19 cellular contexts compared by ENCODE assay signal in genomic region chr2:240593703-240594451, GRCh38. TPM values are rescaled to one million over a fixed set of nuclear protein-coding genes. Genes with fewer than 3 reads are reported as not detected.
A peak's percentile ranks its signal among the peaks of the same experiment; 100 is the strongest.
DNase-seq lines count a peak whose midpoint lies in the region; ATAC-seq and TF ChIP-seq lines count a peak whose summit lies in the region.
"Had no signal": no experiment of that assay in that cellular context is flagged by ENCODE, and none has a peak within 500 bp of the region (broad histone marks: within the 10 kb centered on the region; RNA-seq: fewer than 3 reads in every experiment).

No MANE protein-coding gene starts in this region.

- DNase-seq in Peyer's patch (peak in 2 of 3 donors; percentile 37 to 42), heart right ventricle (peak; percentile 57 to 75), osteoblast (ENCODE audit: insufficient read length, low spot score, missing footprints) (peak; percentile 53), erythroblast (lab: John Stamatoyannopoulos, UW) (no peak), dermis blood vessel endothelial cell (no peak), RPMI8226 (no peak)
- DNase-seq: activated CD4-positive, alpha-beta memory T cell treated with anti-CD3 and anti-CD28 coated beads, Interleukin-2, amount 10 ng/mL, durations not matched to agents 7 days and 5 days; MM.1S; NCI-H510A treated with DMSO at 0.1 percent for 48 hours; retina; SHP77 treated with DMSO at 0.1 percent for 48 hours; stomach had no signal

- no peak overlapping the region for H3K4me3 ChIP-seq in BLaER1
- H3K4me3 ChIP-seq in Peyer's patch = no peak overlapping the region
- H3K4me3 ChIP-seq in heart right ventricle = no peak overlapping the region
- no peak overlapping the region for H3K4me3 ChIP-seq in osteoblast (ENCODE audit: insufficient read depth, low read length)
- H3K4me3 ChIP-seq: GM23338, neural progenitor cell, stomach, vagina had no signal

- no peak overlapping the region for H3K4me2 ChIP-seq in BLaER1
- no peak overlapping the region for H3K4me2 ChIP-seq in osteoblast (ENCODE audit: insufficient read depth, low read length)
- H3K4me2 ChIP-seq: GM23338, neural progenitor cell had no signal

- no peak overlapping the region for H3K9ac ChIP-seq in BLaER1
- H3K9ac ChIP-seq: neural progenitor cell had no signal

- H3K27ac ChIP-seq in BLaER1 (0 out of 2 replicates have a peak overlapping the region, but pooled peaks have one; percentile 2), Peyer's patch (no peak overlapping the region), heart right ventricle (peak overlapping the region in 7 of 10 donors; percentile 41 to 79 (median 67)), osteoblast (ENCODE audit: low read depth, low read length) (no peak overlapping the region)
- H3K27ac ChIP-seq: neural progenitor cell, stomach, vagina had no signal

- H3K9me3 ChIP-seq in BLaER1 (no peaks in the 10 kb centered on the region), Peyer's patch (no peaks in the 10 kb centered on the region), heart right ventricle (no peaks in the 10 kb centered on the region), osteoblast (ENCODE audit: low read depth, low read length) (no peaks in the 10 kb centered on the region)
- H3K9me3 ChIP-seq: stomach, vagina had no signal

- H4K20me1 ChIP-seq in BLaER1 (peaks cover 100% of the 10 kb centered on the region), osteoblast (ENCODE audit: insufficient read depth, low read length) (peaks cover 30% of the 10 kb centered on the region)

- H3K27me3 ChIP-seq in BLaER1 (no peaks in the 10 kb centered on the region), Peyer's patch (no peaks in the 10 kb centered on the region), heart right ventricle (no peaks in the 10 kb centered on the region), osteoblast (ENCODE audit: insufficient read depth, low read length) (no peaks in the 10 kb centered on the region)
- H3K27me3 ChIP-seq: neural progenitor cell, stomach, vagina had no signal

- H3K36me3 ChIP-seq in BLaER1 (peaks cover 100% of the 10 kb centered on the region), Peyer's patch (peaks cover 0 to 73% (median 0%) of the 10 kb centered on the region in 3 donors), heart right ventricle (peaks cover 0 to 91% (median 11%) of the 10 kb centered on the region in 9 donors), osteoblast (ENCODE audit: insufficient read depth, low read length) (peaks cover 6% of the 10 kb centered on the region)
- H3K36me3 ChIP-seq: neural progenitor cell had no signal

- H3K79me2 ChIP-seq in osteoblast (ENCODE audit: insufficient read depth, low read length) = peaks cover 47% of the 10 kb centered on the region

- intact Hi-C loops in heart right ventricle (cut with DNase I) = no loop called here

- H3K4me1 ChIP-seq in BLaER1 = peaks cover 33% of the 10 kb centered on the region
- H3K4me1 ChIP-seq in Peyer's patch = no peaks in the 10 kb centered on the region
- H3K4me1 ChIP-seq in heart right ventricle = peaks cover 3 to 51% (median 27%) of the 10 kb centered on the region in 9 donors
- H3K4me1 ChIP-seq in osteoblast (ENCODE audit: insufficient read depth, low read length) = peaks cover 6% of the 10 kb centered on the region
- H3K4me1 ChIP-seq: neural progenitor cell had no signal

- H2AFZ ChIP-seq in osteoblast (ENCODE audit: low read length) = no peak overlapping the region
- H2AFZ ChIP-seq: GM23338, neural progenitor cell had no signal

- TF ChIP-seq POLR2A in Peyer's patch (IDR thresholded peaks at IDR 0.05) = no peak
- TF ChIP-seq POLR2A in erythroblast (IDR thresholded peaks at IDR 0.05; ENCODE audit: low read length) = no peak

- WGBS in heart right ventricle, 2 donors = 54 to 70% methylated on average over 19 of the region's 19 CpGs

- ATAC-seq in heart right ventricle (peak; percentile 38 to 74 (median 54)), HG03571 (IDR thresholded peaks at IDR 0.05; ENCODE audit: unreplicated experiment) (no peak)
- ATAC-seq: T-cell had no signal

- TF ChIP-seq CTCF in Peyer's patch (IDR thresholded peaks at IDR 0.05) (no peak), heart right ventricle (IDR thresholded peaks at IDR 0.05) (no peak), osteoblast (IDR thresholded peaks at IDR 0.05; ENCODE audit: extremely low read depth, low read depth, low read length) (no peak)

RNA-seq across cellular contexts. Expression of gene CAPN10, which starts 7.3 kb away (rescaled TPM):
- 10 to 100 TPM; 48.3 to 96.4 (median 78.9) TPM for total RNA-seq in Peyer's patch
- 10 to 100 TPM; 16.8 to 73.8 (median 21.0) TPM for total RNA-seq in heart right ventricle
- polyA plus RNA-seq in heart right ventricle = 10 to 100 TPM; 19.1 to 89.5 TPM
- total RNA-seq in osteoblast = 21.0 and 22.1 TPM in 2 replicates
- 31.0 and 40.8 TPM in 2 replicates for total RNA-seq in dermis blood vessel endothelial cell

RNA-seq across cellular contexts. Expression of gene RNPEPL1, which starts 25.6 kb away (rescaled TPM):
- total RNA-seq in Peyer's patch (100 to 1,000 TPM in 3 of 4 donors, 10 to 100 TPM in 1; 85.0 to 175 (median 154) TPM), heart right ventricle (100 to 1,000 TPM in 2 of 10 donors, 10 to 100 TPM in 8; 62.8 to 116 (median 73.3) TPM), osteoblast (13.0 and 14.7 TPM in 2 replicates), dermis blood vessel endothelial cell (42.5 and 117 TPM in 2 replicates)
- polyA plus RNA-seq in heart right ventricle = 100 to 1,000 TPM in 1 of 2 donors, 10 to 100 TPM in 1; 76.7 to 247 TPM

RNA-seq across cellular contexts. Expression of gene GPR35, which starts 31.4 kb away (rescaled TPM):
- total RNA-seq in Peyer's patch (100 to 1,000 TPM in 3 of 4 donors, 10 to 100 TPM in 1; 61.1 to 341 (median 261) TPM), heart right ventricle (1 to 10 TPM in 4 of 10 donors, under 1 TPM in 6; 0.40 to 2.1 (median 0.86) TPM), osteoblast (1.1 and 1.5 TPM in 2 replicates), dermis blood vessel endothelial cell (0.33 and 0.85 TPM in 2 replicates)
- polyA plus RNA-seq in heart right ventricle = 1 to 10 TPM; 1.4 to 5.2 TPM
- total RNA-seq: GM23338 had no signal
- polyA plus RNA-seq: GM23338, IgD-negative memory B cell had no signal

RNA-seq across cellular contexts. Expression of gene DUSP28, which starts 33.7 kb away (rescaled TPM):
- total RNA-seq in Peyer's patch = 10 to 100 TPM in 1 of 4 donors, 1 to 10 TPM in 3; 4.2 to 10.1 (median 7.1) TPM
- 10 to 100 TPM; 10.6 to 22.1 (median 15.4) TPM for total RNA-seq in heart right ventricle
- 1 to 10 TPM; 4.7 to 7.3 TPM for polyA plus RNA-seq in heart right ventricle
- 3.2 and 4.7 TPM in 2 replicates for total RNA-seq in osteoblast
- total RNA-seq in dermis blood vessel endothelial cell = 1.9 and 2.4 TPM in 2 replicates

RNA-seq across cellular contexts. Expression of gene ANKMY1, which starts 36.1 kb away (rescaled TPM):
- total RNA-seq in Peyer's patch (10 to 100 TPM; 27.8 to 89.1 (median 40.1) TPM), heart right ventricle (1 to 10 TPM; 3.8 to 7.8 (median 5.3) TPM), osteoblast (11.2 and 11.5 TPM in 2 replicates), dermis blood vessel endothelial cell (6.3 and 6.8 TPM in 2 replicates)
- polyA plus RNA-seq in heart right ventricle = 10 to 100 TPM in 1 of 2 donors, 1 to 10 TPM in 1; 1.9 to 15.6 TPM

Comparison
In these comparisons a context has a peak if more than half of its experiments do, and no peak if none do; other contexts are left out.
1. H3K27ac ChIP-seq: peak in BLaER1 (single experiment) and heart right ventricle (7 of 10); none in Peyer's patch (0 of 4) and osteoblast (single experiment).
2. DNase-seq: peak in Peyer's patch (2 of 3), heart right ventricle (2 of 2) and osteoblast (single experiment); none in erythroblast (0 of 2), dermis blood vessel endothelial cell (single experiment) and RPMI8226 (single experiment).
3. RNA of gene GPR35, which starts 31.4 kb away (total RNA-seq): 61.1 to 341 TPM in Peyer's patch; 1.1 to 1.5 TPM in osteoblast, 0.40 to 2.1 TPM in heart right ventricle and 0.33 to 0.85 TPM in dermis blood vessel endothelial cell; every median in the first group is over 10 times any median in the second.